ENCODE assay signal across 10 cellular contexts in genomic region chr4:72846280-72847111, GRCh38.
DNase-seq lines count a peak whose midpoint lies in the region; ATAC-seq and TF ChIP-seq lines count a peak whose summit lies in the region.
"Had no signal": no experiment of that assay in that cellular context is flagged by ENCODE, and none has a peak within 500 bp of the region (broad histone marks: within the 10 kb centered on the region; RNA-seq: fewer than 3 reads in every experiment).

No MANE protein-coding gene starts in this region.

- H3K36me3 ChIP-seq in cardiac muscle cell = no peaks in the 10 kb centered on the region
- H3K36me3 ChIP-seq in left ventricle myocardium inferior = no peaks in the 10 kb centered on the region
- H3K36me3 ChIP-seq in NT2/D1 (ENCODE audit: insufficient read depth, insufficient read length, low read length) = no peaks in the 10 kb centered on the region

- ATAC-seq in HG02623 (IDR thresholded peaks at IDR 0.05; ENCODE audit: unreplicated experiment) = no peak
- ATAC-seq: left colon had no signal

- DNase-seq in cardiac muscle cell (ENCODE audit: low read depth in 1 of 2, low spot score in 1 of 2) (peak; percentile 10 to 35), left ventricle myocardium inferior (no peak), NT2/D1 (ENCODE audit: low read depth, low spot score) (peak; percentile 61), choroid plexus epithelial cell (ENCODE audit: low read depth) (peak; percentile 70), NCI-H2171 treated with DMSO at 0.1 percent for 48 hours (lab: John Stamatoyannopoulos, UW) (no peak)
- DNase-seq in stimulated activated CD4-positive, alpha-beta T cell treated with anti-CD3 and anti-CD28 coated beads, Interleukin-15, amount 100 ng/mL, for 24 hours = no peak
- no peak for DNase-seq in activated effector memory CD4-positive, alpha-beta T cell treated with Interleukin-2 at 50 U/mL for 16 hours
- DNase-seq: activated naive CD4-positive, alpha-beta T cell treated with anti-CD3 and anti-CD28 coated beads, Interleukin-2, amount 10 ng/mL, durations not matched to agents 7 days and 5 days had no signal

- H3K9me3 ChIP-seq in cardiac muscle cell (ENCODE audit: low read depth) = no peaks in the 10 kb centered on the region
- peaks cover 11% of the 10 kb centered on the region for H3K9me3 ChIP-seq in left ventricle myocardium inferior (replicated peaks)
- peaks cover under 1% of the 10 kb centered on the region; the same call in 1 of the 2 replicates for H3K9me3 ChIP-seq in NT2/D1 (ENCODE audit: insufficient read depth, low read length)

- no peak overlapping the region for H3K4me3 ChIP-seq in cardiac muscle cell
- no peak overlapping the region for H3K4me3 ChIP-seq in left ventricle myocardium inferior
- no peak overlapping the region for H3K4me3 ChIP-seq in NT2/D1 (ENCODE audit: insufficient read length, low read depth)
- H3K4me3 ChIP-seq in choroid plexus epithelial cell (ENCODE audit: low read depth, low read length) = no peak overlapping the region

- H3K27me3 ChIP-seq in cardiac muscle cell = no peaks in the 10 kb centered on the region
- H3K27me3 ChIP-seq in left ventricle myocardium inferior (ENCODE audit: low read depth) = peaks cover 5% of the 10 kb centered on the region
- no peaks in the 10 kb centered on the region for H3K27me3 ChIP-seq in NT2/D1 (ENCODE audit: insufficient read depth, insufficient read length)

- H3K4me1 ChIP-seq in cardiac muscle cell (ENCODE audit: low read depth) = no peaks in the 10 kb centered on the region
- H3K4me1 ChIP-seq in left ventricle myocardium inferior = no peaks in the 10 kb centered on the region
- no peaks in the 10 kb centered on the region for H3K4me1 ChIP-seq in NT2/D1 (ENCODE audit: insufficient read depth, insufficient read length)

- intact Hi-C loops in left ventricle myocardium inferior (cut with micrococcal nuclease) = no loop called here

- no peak overlapping the region for H3K27ac ChIP-seq in cardiac muscle cell
- no peak overlapping the region for H3K27ac ChIP-seq in left ventricle myocardium inferior (replicated peaks)

- TF ChIP-seq CTCF in cardiac muscle cell (IDR thresholded peaks at IDR 0.05; ENCODE audit: low read depth, low read length) (no peak), left ventricle myocardium inferior (IDR thresholded peaks at IDR 0.05; ENCODE audit: borderline replicate concordance) (no peak), choroid plexus epithelial cell (conservative IDR thresholded peaks at IDR 0.05; ENCODE audit: low read depth, low read length) (no peak)

- no peak overlapping the region for H3K9ac ChIP-seq in NT2/D1 (ENCODE audit: insufficient read length, low read depth)

Comparison
In these comparisons a context has a peak if more than half of its experiments do, and no peak if none do; other contexts are left out.
1. DNase-seq: peak in cardiac muscle cell (2 of 2), NT2/D1 (single experiment) and choroid plexus epithelial cell (single experiment); none in left ventricle myocardium inferior (single experiment), stimulated activated CD4-positive, alpha-beta T cell treated with anti-CD3 and anti-CD28 coated beads, Interleukin-15, amount 100 ng/mL, for 24 hours (single experiment), NCI-H2171 treated with DMSO at 0.1 percent for 48 hours (single experiment) and activated effector memory CD4-positive, alpha-beta T cell treated with Interleukin-2 at 50 U/mL for 16 hours (single experiment).